In genomic region chr2:152623076-152623740, GRCh38 we compare ENCODE assay signal across 32 cellular contexts.
A peak's percentile ranks its signal among the peaks of the same experiment; 100 is the strongest.
DNase-seq lines count a peak whose midpoint lies in the region; TF ChIP-seq lines count a peak whose summit lies in the region.
"Had no signal": no experiment of that assay in that cellular context is flagged by ENCODE, and none has a peak within 500 bp of the region (broad histone marks: within the 10 kb centered on the region; RNA-seq: fewer than 3 reads in every experiment).

No MANE protein-coding gene starts in this region.

- no peak overlapping the region for H3K9ac ChIP-seq in mesenchymal stem cell (ENCODE audit: low read length)
- H3K9ac ChIP-seq: KMS-11 had no signal

- DNase-seq in Caco-2 (no peak), mesenchymal stem cell (no peak), progenitor cell of endocrine pancreas (ENCODE audit: low spot score, unreplicated experiment) (no peak), NCI-H524 treated with DMSO at 0.1 percent for 48 hours (lab: John Stamatoyannopoulos, UW) (no peak), chondrocyte (ENCODE audit: low spot score) (no peak)
- DNase-seq in activated CD8-positive, alpha-beta memory T cell treated with anti-CD3 and anti-CD28 coated beads for 24 hours = no peak
- DNase-seq in activated T-cell treated with anti-CD3 and anti-CD28 coated beads, Interleukin-2, amount 50 U/mL, for 24 hours = no peak
- DNase-seq: activated CD4-positive, alpha-beta memory T cell treated with anti-CD3 and anti-CD28 coated beads for 36 hours; activated CD4-positive, CD25-positive, alpha-beta regulatory T cell treated with anti-CD3 and anti-CD28 coated beads, Interleukin-2, amount 50 U/mL, for 72 hours; activated CD8-positive, alpha-beta memory T cell treated with anti-CD3 and anti-CD28 coated beads, Interleukin-2, amount 50 U/mL, for 4 hours; activated naive CD4-positive, alpha-beta T cell treated with anti-CD3 and anti-CD28 coated beads, Interleukin-2, amount 10 ng/mL, durations not matched to agents 7 days and 5 days; adrenal gland; BE2C; effector CD8-positive, alpha-beta T cell; H9; immature natural killer cell; left ventricle myocardium inferior; midbrain; naive thymus-derived CD8-positive, alpha-beta T cell; NCI-H1417 treated with DMSO at 0.1 percent for 48 hours; NCI-H2029 treated with DMSO at 0.1 percent for 48 hours; NCI-H2227 treated with DMSO at 0.1 percent for 48 hours; NCI-H526 treated with DMSO at 0.1 percent for 48 hours; SHP77 treated with DMSO at 0.1 percent for 48 hours; stimulated activated CD4-positive, alpha-beta T cell treated with anti-CD3 and anti-CD28 coated beads, Interleukin-2, amount 100 ng/mL, for 24 hours; stimulated activated naive CD8-positive, alpha-beta T cell treated with anti-CD3 and anti-CD28 coated beads, Interleukin-15, Interleukin-2, amounts not matched to agents 100 U/mL and 50 U/mL, for 24 hours; T-helper 2 cell had no signal

- peak overlapping the region; percentile 34 for H2BK15ac ChIP-seq in mesenchymal stem cell (ENCODE audit: low read depth, poor library complexity, severe bottlenecking)

- no peak overlapping the region for H3K4me3 Mint-ChIP-seq in Caco-2 (ENCODE audit: unreplicated experiment)
- no peak overlapping the region for H3K4me3 Mint-ChIP-seq in progenitor cell of endocrine pancreas (ENCODE audit: low read depth)
- H3K4me3 Mint-ChIP-seq in chondrocyte (ENCODE audit: unreplicated experiment) = no peak overlapping the region
- no peak overlapping the region for H3K4me3 Mint-ChIP-seq in activated T-cell treated with anti-CD3 and anti-CD28 coated beads, Interleukin-2, amount 50 U/mL, for 24 hours
- H3K4me3 Mint-ChIP-seq: activated CD4-positive, alpha-beta memory T cell treated with anti-CD3 and anti-CD28 coated beads for 36 hours; activated naive CD4-positive, alpha-beta T cell treated with anti-CD3 and anti-CD28 coated beads, Interleukin-2, amount 10 ng/mL, durations not matched to agents 7 days and 5 days; activated T-helper 17 cell treated with anti-CD3 and anti-CD28 coated beads, Interleukin-2, amount 50 U/mL, for 72 hours; brain; H9; immature natural killer cell; naive thymus-derived CD8-positive, alpha-beta T cell had no signal

- H3K9me3 ChIP-seq in Caco-2 (no peaks in the 10 kb centered on the region), mesenchymal stem cell (ENCODE audit: control insufficient read depth, low read length) (no peaks in the 10 kb centered on the region)
- H3K9me3 ChIP-seq: adrenal gland, BE2C, left ventricle myocardium inferior had no signal

- no peak overlapping the region for H2BK120ac ChIP-seq in mesenchymal stem cell (ENCODE audit: low read depth, low read length)

- WGBS in mesenchymal stem cell = 79% methylated on average over 12 of the region's 13 CpGs

- no peak overlapping the region for H2BK5ac ChIP-seq in mesenchymal stem cell (ENCODE audit: low read depth, low read length, poor library complexity, severe bottlenecking)

- H3K79me1 ChIP-seq in mesenchymal stem cell (replicated peaks; ENCODE audit: low read length, poor library complexity, severe bottlenecking) = peaks cover 20% of the 10 kb centered on the region

- H3K27me3 Mint-ChIP-seq in Caco-2 (ENCODE audit: insufficient read depth, unreplicated experiment) (no peaks in the 10 kb centered on the region), progenitor cell of endocrine pancreas (no peaks in the 10 kb centered on the region), chondrocyte (ENCODE audit: low read depth) (no peaks in the 10 kb centered on the region)
- peaks cover 9% of the 10 kb centered on the region for H3K27me3 Mint-ChIP-seq in activated T-cell treated with anti-CD3 and anti-CD28 coated beads, Interleukin-2, amount 50 U/mL, for 24 hours
- H3K27me3 Mint-ChIP-seq: brain had no signal

- H3K27ac Mint-ChIP-seq in Caco-2 (ENCODE audit: unreplicated experiment) (peak overlapping the region; percentile 72), progenitor cell of endocrine pancreas (peak overlapping the region; percentile 71), chondrocyte (ENCODE audit: unreplicated experiment) (no peak overlapping the region)
- H3K27ac Mint-ChIP-seq in activated T-cell treated with anti-CD3 and anti-CD28 coated beads, Interleukin-2, amount 50 U/mL, for 24 hours = no peak overlapping the region
- H3K27ac Mint-ChIP-seq: activated CD4-positive, alpha-beta memory T cell treated with anti-CD3 and anti-CD28 coated beads for 36 hours; activated naive CD4-positive, alpha-beta T cell treated with anti-CD3 and anti-CD28 coated beads, Interleukin-2, amount 10 ng/mL, durations not matched to agents 7 days and 5 days; activated T-helper 17 cell treated with anti-CD3 and anti-CD28 coated beads, Interleukin-2, amount 50 U/mL, for 72 hours; immature natural killer cell; naive thymus-derived CD8-positive, alpha-beta T cell had no signal

- no peak overlapping the region for H3K4ac ChIP-seq in mesenchymal stem cell (ENCODE audit: low read depth in 1 of 2, low read length in 2 of 2)

- no peak overlapping the region for H3K4me3 ChIP-seq in Caco-2 (ENCODE audit: low read depth, low read length)
- no peak overlapping the region for H3K4me3 ChIP-seq in mesenchymal stem cell (ENCODE audit: insufficient read depth in 1 of 2, low read depth in 1 of 2, low read length in 2 of 2)
- H3K4me3 ChIP-seq: adrenal gland, left ventricle myocardium inferior had no signal

- intact Hi-C loops in Caco-2 (cut with micrococcal nuclease; ENCODE audit: unreplicated experiment) = no loop called here

- H3K4me2 ChIP-seq in mesenchymal stem cell (ENCODE audit: low read length, poor library complexity, severe bottlenecking) = no peak overlapping the region
- H3K4me2 ChIP-seq: KMS-11 had no signal

- no peak overlapping the region for H3K18ac ChIP-seq in mesenchymal stem cell (ENCODE audit: low read depth in 1 of 2, low read length in 2 of 2)

- no peak overlapping the region for H2AK5ac ChIP-seq in mesenchymal stem cell (ENCODE audit: low read length, severe bottlenecking)

- H3K36me3 ChIP-seq in Caco-2 (ENCODE audit: control insufficient read depth, insufficient read depth, low read length) (peaks cover 1% of the 10 kb centered on the region), mesenchymal stem cell (ENCODE audit: control insufficient read depth in 1 of 2, insufficient read depth in 2 of 2, low read depth in 1 of 2, low read length in 2 of 2) (peaks cover 36 to 86% of the 10 kb centered on the region in 2 experiments)
- H3K36me3 ChIP-seq: BE2C had no signal

- TF ChIP-seq CTCF in Caco-2 (IDR thresholded peaks at IDR 0.05; ENCODE audit: insufficient read depth in 1 of 2, low read depth in 1 of 2, low read length in 1 of 2, severe bottlenecking in 1 of 2, unreplicated experiment in 1 of 2) = no peak
- TF ChIP-seq CTCF in progenitor cell of endocrine pancreas (IDR thresholded peaks at IDR 0.05; ENCODE audit: unreplicated experiment) = no peak
- no peak for TF ChIP-seq CTCF in chondrocyte (IDR thresholded peaks at IDR 0.05)

- no peak overlapping the region for H2BK12ac ChIP-seq in mesenchymal stem cell (ENCODE audit: low read length in 2 of 2)

- H4K91ac ChIP-seq in mesenchymal stem cell (ENCODE audit: low read length) = no peak overlapping the region

- BruUV-seq in Caco-2 (replicated peaks; lab: Mats Ljungman, UMichigan) = no TSS peak

- POLR2A ChIA-PET in Caco-2 (lab: Charles Lee) = no interaction called here

- H3K23ac ChIP-seq in mesenchymal stem cell (ENCODE audit: low read length in 2 of 2) = peak overlapping the region in 1 of 2 experiments; percentile 55

- H3K4me1 ChIP-seq in Caco-2 = peaks cover 7% of the 10 kb centered on the region
- peaks cover 1% of the 10 kb centered on the region for H3K4me1 ChIP-seq in mesenchymal stem cell (ENCODE audit: control insufficient read depth, insufficient read depth, low read depth, low read length)
- H3K4me1 ChIP-seq: BE2C, left ventricle myocardium inferior had no signal

- H3K14ac ChIP-seq in mesenchymal stem cell (ENCODE audit: low read length in 2 of 2) = no peak overlapping the region

- no peaks in the 10 kb centered on the region for H3K27me3 ChIP-seq in Caco-2 (replicated peaks; ENCODE audit: control insufficient read depth, insufficient read depth, low read length)
- H3K27me3 ChIP-seq in mesenchymal stem cell (ENCODE audit: control insufficient read depth in 1 of 2, insufficient read depth in 1 of 2, low read length in 2 of 2) = no peaks in the 10 kb centered on the region
- H3K27me3 ChIP-seq: adrenal gland, BE2C had no signal

- H2AFZ ChIP-seq in mesenchymal stem cell (ENCODE audit: low read depth, low read length) = no peak overlapping the region

- peaks cover 12% of the 10 kb centered on the region for H3K4me1 Mint-ChIP-seq in Caco-2 (ENCODE audit: low read depth, unreplicated experiment)
- H3K4me1 Mint-ChIP-seq in progenitor cell of endocrine pancreas (ENCODE audit: low read depth) = peaks cover 11% of the 10 kb centered on the region
- H3K4me1 Mint-ChIP-seq in chondrocyte (ENCODE audit: low read depth) = peaks cover 7% of the 10 kb centered on the region
- no peaks in the 10 kb centered on the region for H3K4me1 Mint-ChIP-seq in activated T-cell treated with anti-CD3 and anti-CD28 coated beads, Interleukin-2, amount 50 U/mL, for 24 hours (ENCODE audit: low read depth)
- H3K4me1 Mint-ChIP-seq: activated naive CD4-positive, alpha-beta T cell treated with anti-CD3 and anti-CD28 coated beads, Interleukin-2, amount 10 ng/mL, durations not matched to agents 7 days and 5 days; activated T-helper 17 cell treated with anti-CD3 and anti-CD28 coated beads, Interleukin-2, amount 50 U/mL, for 72 hours; H9; naive thymus-derived CD8-positive, alpha-beta T cell had no signal

- H4K8ac ChIP-seq in mesenchymal stem cell (ENCODE audit: low read length) = no peak overlapping the region

- H3K9me3 Mint-ChIP-seq in Caco-2 (ENCODE audit: unreplicated experiment) (no peaks in the 10 kb centered on the region), progenitor cell of endocrine pancreas (ENCODE audit: low read depth) (no peaks in the 10 kb centered on the region), chondrocyte (ENCODE audit: low read depth) (no peaks in the 10 kb centered on the region)
- H3K9me3 Mint-ChIP-seq in activated T-cell treated with anti-CD3 and anti-CD28 coated beads, Interleukin-2, amount 50 U/mL, for 24 hours = no peaks in the 10 kb centered on the region
- H3K9me3 Mint-ChIP-seq: activated CD4-positive, alpha-beta memory T cell treated with anti-CD3 and anti-CD28 coated beads for 36 hours; activated naive CD4-positive, alpha-beta T cell treated with anti-CD3 and anti-CD28 coated beads, Interleukin-2, amount 10 ng/mL, durations not matched to agents 7 days and 5 days; activated T-helper 17 cell treated with anti-CD3 and anti-CD28 coated beads, Interleukin-2, amount 50 U/mL, for 72 hours; brain; H9; immature natural killer cell; naive thymus-derived CD8-positive, alpha-beta T cell had no signal

- H3K27ac ChIP-seq in cingulate gyrus (ENCODE audit: low read depth, low read length) (peak overlapping the region; percentile 50), mesenchymal stem cell (ENCODE audit: low read length, poor library complexity, severe bottlenecking) (no peak overlapping the region)
- H3K27ac ChIP-seq: adrenal gland, epithelial cell of prostate, KMS-11, left ventricle myocardium inferior had no signal

- H3K36me3 Mint-ChIP-seq in Caco-2 (ENCODE audit: insufficient read depth, unreplicated experiment) (peaks cover 48% of the 10 kb centered on the region), progenitor cell of endocrine pancreas (ENCODE audit: insufficient read depth) (peaks cover 48% of the 10 kb centered on the region), chondrocyte (ENCODE audit: low read depth) (peaks cover 26% of the 10 kb centered on the region)
- no peaks in the 10 kb centered on the region for H3K36me3 Mint-ChIP-seq in activated T-cell treated with anti-CD3 and anti-CD28 coated beads, Interleukin-2, amount 50 U/mL, for 24 hours (ENCODE audit: low read depth)
- H3K36me3 Mint-ChIP-seq: activated CD4-positive, alpha-beta memory T cell treated with anti-CD3 and anti-CD28 coated beads for 36 hours; activated naive CD4-positive, alpha-beta T cell treated with anti-CD3 and anti-CD28 coated beads, Interleukin-2, amount 10 ng/mL, durations not matched to agents 7 days and 5 days; immature natural killer cell; naive thymus-derived CD8-positive, alpha-beta T cell had no signal

- CTCF ChIA-PET in Caco-2 (lab: Charles Lee) = no interaction called here

Comparison
In these comparisons a context has a peak if more than half of its experiments do, and no peak if none do; other contexts are left out.
1. H3K27ac Mint-ChIP-seq: peak in Caco-2 (single experiment) and progenitor cell of endocrine pancreas (single experiment); none in chondrocyte (single experiment) and activated T-cell treated with anti-CD3 and anti-CD28 coated beads, Interleukin-2, amount 50 U/mL, for 24 hours (single experiment).